17 cellular contexts compared by ENCODE assay signal in the genomic region with DNA sequence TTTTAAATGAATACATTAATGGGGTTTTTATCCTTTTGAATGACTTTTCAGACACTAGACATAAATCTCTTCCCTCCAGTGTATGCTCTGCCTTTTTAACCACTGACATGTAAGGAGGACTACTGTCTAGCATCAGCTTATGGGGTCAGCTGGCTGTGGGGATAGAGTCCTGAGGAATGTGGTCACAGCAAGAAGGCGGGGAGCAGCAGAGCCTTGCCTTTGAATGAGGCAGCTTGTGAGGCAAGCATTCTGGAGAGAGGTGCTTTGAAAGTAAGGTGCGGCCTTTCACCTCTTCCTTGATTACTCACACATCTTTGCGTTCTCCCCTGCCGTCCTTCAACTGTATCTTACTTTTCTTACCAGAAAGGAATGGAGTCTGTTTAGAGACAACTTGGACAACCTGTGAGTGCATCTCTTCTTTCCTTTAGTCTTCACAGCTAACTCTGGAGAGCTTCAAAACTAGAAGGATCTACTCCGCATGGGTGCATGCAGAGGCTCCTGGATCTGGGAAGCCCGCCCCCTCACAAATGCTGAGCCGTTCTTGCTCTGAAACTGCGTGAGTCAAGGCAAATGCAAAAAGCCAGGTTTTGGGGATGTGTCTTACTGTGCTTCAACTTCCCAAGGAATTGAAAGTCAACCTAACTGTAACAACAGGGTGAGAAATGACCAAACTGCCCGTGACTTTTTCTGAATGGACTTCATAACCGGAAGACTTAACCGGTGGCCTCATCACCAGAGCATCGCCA. TPM values are rescaled to one million over a fixed set of nuclear protein-coding genes. Genes with fewer than 3 reads are reported as not detected.
DNase-seq lines count a peak whose midpoint lies in the region; ATAC-seq, FAIRE-seq and TF ChIP-seq lines count a peak whose summit lies in the region.
"Had no signal": no experiment of that assay in that cellular context is flagged by ENCODE, and none has a peak within 500 bp of the region (broad histone marks: within the 10 kb centered on the region; RNA-seq: fewer than 3 reads in every experiment).

No MANE protein-coding gene starts in this region.

- ATAC-seq in activated B cell treated with CpG ODN at 0.5 μM for 24 hours (ENCODE audit: low read depth) (no peak), esophagus mucosa (peak; percentile 41), HG03095 (IDR thresholded peaks at IDR 0.05; ENCODE audit: unreplicated experiment) (no peak)

- no peaks in the 10 kb centered on the region for H3K27me3 ChIP-seq in smooth muscle cell (ENCODE audit: low read depth)
- H3K27me3 ChIP-seq: ascending aorta, dorsolateral prefrontal cortex, tibial artery had no signal

- intact Hi-C loops in activated B cell treated with CpG ODN at 0.5 μM for 24 hours (cut with micrococcal nuclease) = no loop called here

- CTCF ChIA-PET in activated B cell treated with CpG ODN at 0.5 μM for 24 hours (lab: Charles Lee) = interaction anchor here (1.2 kb wide), 1 partner anchor 38 kb away, joined by 3 read pairs; no protein-coding TSS in a partner anchor

- TF ChIP-seq POLR2A in H54 (IDR thresholded peaks at IDR 0.05; ENCODE audit: low read depth, low read length) = no peak

- H3K9me3 Mint-ChIP-seq in activated B cell treated with CpG ODN at 0.5 μM for 24 hours = no peaks in the 10 kb centered on the region

- FAIRE-seq in H54 (lab: Jason Lieb, UNC) = no peak
- FAIRE-seq: GM18507 had no signal

- peaks cover 44% of the 10 kb centered on the region for H3F3A ChIP-seq in smooth muscle cell (ENCODE audit: low read depth)

- peak; percentile 14 to 17 for DNase-seq in activated T-cell treated with anti-CD3 and anti-CD28 coated beads, Interleukin-2, amount 50 U/mL, for 48 hours
- DNase-seq in activated T-cell treated with anti-CD3 and anti-CD28 coated beads, Interleukin-2, amount 50 U/mL, for 1 hour = no peak
- DNase-seq in activated B cell treated with CpG ODN at 0.5 μM for 24 hours (no peak), smooth muscle cell (lab: John Stamatoyannopoulos, UW; ENCODE audit: unreplicated experiment) (no peak), H54 (ENCODE audit: insufficient read length, low spot score) (no peak), substantia nigra (lab: John Stamatoyannopoulos, UW) (no peak)
- DNase-seq: kidney glomerular epithelial cell; NCI-H2029; stimulated activated CD4-positive, alpha-beta T cell treated with anti-CD3 and anti-CD28 coated beads, Interleukin-15, amount 100 ng/mL, for 24 hours; WERI-Rb-1 had no signal

- H4K20me1 ChIP-seq in smooth muscle cell (ENCODE audit: low read depth) = no peaks in the 10 kb centered on the region

- WGBS in smooth muscle cell (ENCODE audit: low lambda C conversion rate) = 63% methylated on average over 12 of the region's 12 CpGs

- no peak overlapping the region for H3K4me3 ChIP-seq in smooth muscle cell
- H3K4me3 ChIP-seq: ascending aorta, dorsolateral prefrontal cortex, SK-N-MC, tibial artery had no signal

- peak overlapping the region; percentile 31 for H3K27ac Mint-ChIP-seq in activated B cell treated with CpG ODN at 0.5 μM for 24 hours

- peak overlapping the region; percentile 40 for H3K4me2 ChIP-seq in smooth muscle cell

- H2AFZ ChIP-seq in smooth muscle cell (ENCODE audit: low read depth) = no peak overlapping the region

- peaks cover 9% of the 10 kb centered on the region for H3K4me1 Mint-ChIP-seq in activated B cell treated with CpG ODN at 0.5 μM for 24 hours

- no peaks in the 10 kb centered on the region for H3K27me3 Mint-ChIP-seq in activated B cell treated with CpG ODN at 0.5 μM for 24 hours

- no peaks in the 10 kb centered on the region for H3K9me3 ChIP-seq in smooth muscle cell (replicated peaks; ENCODE audit: low read depth)
- H3K9me3 ChIP-seq: ascending aorta, tibial artery had no signal

- H3K27ac ChIP-seq in smooth muscle cell (ENCODE audit: low read depth) (peak overlapping the region; percentile 86), substantia nigra (ENCODE audit: low read depth, low read length, poor library complexity, severe bottlenecking) (no peak overlapping the region)
- H3K27ac ChIP-seq: SK-N-MC, WERI-Rb-1 had no signal

- peak overlapping the region; percentile 35 for H3K9ac ChIP-seq in smooth muscle cell (ENCODE audit: low read depth)

- H3K36me3 Mint-ChIP-seq in activated B cell treated with CpG ODN at 0.5 μM for 24 hours (ENCODE audit: low read depth) = peaks cover 89% of the 10 kb centered on the region

- no peak for TF ChIP-seq CTCF in activated B cell treated with CpG ODN at 0.5 μM for 24 hours (IDR thresholded peaks at IDR 0.05)
- no peak for TF ChIP-seq CTCF in smooth muscle cell (IDR thresholded peaks at IDR 0.05; ENCODE audit: borderline replicate concordance, insufficient read depth, poor library complexity, severe bottlenecking)

- H3K79me2 ChIP-seq in smooth muscle cell (ENCODE audit: low read depth) = no peaks in the 10 kb centered on the region

- H3K36me3 ChIP-seq in smooth muscle cell (ENCODE audit: low read depth) = peaks cover 11% of the 10 kb centered on the region

- H3K4me3 Mint-ChIP-seq in activated B cell treated with CpG ODN at 0.5 μM for 24 hours = no peak overlapping the region

- peaks cover 5% of the 10 kb centered on the region for H3K4me1 ChIP-seq in smooth muscle cell (ENCODE audit: low read depth)
- H3K4me1 ChIP-seq: ascending aorta, tibial artery had no signal

- POLR2A ChIA-PET in activated B cell treated with CpG ODN at 0.5 μM for 24 hours (lab: Charles Lee) = no interaction called here

RNA-seq across cellular contexts. Expression of a gene that starts 49.9 kb away (rescaled TPM):
- total RNA-seq in activated B cell treated with CpG ODN at 0.5 μM for 24 hours (109 and 128 TPM in 2 replicates), esophagus mucosa (26.8 TPM), smooth muscle cell (31.6 and 37.1 TPM in 2 replicates)
- polyA plus RNA-seq in smooth muscle cell = 28.1 and 30.7 TPM in 2 replicates

RNA-seq across cellular contexts. Expression of a gene that starts 52.5 kb away (rescaled TPM):
- total RNA-seq in activated B cell treated with CpG ODN at 0.5 μM for 24 hours (60.3 and 65.2 TPM in 2 replicates), esophagus mucosa (63.9 TPM), smooth muscle cell (37.2 and 40.4 TPM in 2 replicates)
- 33.9 and 36.2 TPM in 2 replicates for polyA plus RNA-seq in smooth muscle cell

Comparison
In these comparisons a context has a peak if more than half of its experiments do, and no peak if none do; other contexts are left out.
1. DNase-seq: peak in activated T-cell treated with anti-CD3 and anti-CD28 coated beads, Interleukin-2, amount 50 U/mL, for 48 hours (2 of 2); none in activated T-cell treated with anti-CD3 and anti-CD28 coated beads, Interleukin-2, amount 50 U/mL, for 1 hour (single experiment), activated B cell treated with CpG ODN at 0.5 μM for 24 hours (single experiment), smooth muscle cell (single experiment), H54 (single experiment) and substantia nigra (0 of 49).